Comparison of ENCODE assay signal across 1 cellular context in the genomic region with DNA sequence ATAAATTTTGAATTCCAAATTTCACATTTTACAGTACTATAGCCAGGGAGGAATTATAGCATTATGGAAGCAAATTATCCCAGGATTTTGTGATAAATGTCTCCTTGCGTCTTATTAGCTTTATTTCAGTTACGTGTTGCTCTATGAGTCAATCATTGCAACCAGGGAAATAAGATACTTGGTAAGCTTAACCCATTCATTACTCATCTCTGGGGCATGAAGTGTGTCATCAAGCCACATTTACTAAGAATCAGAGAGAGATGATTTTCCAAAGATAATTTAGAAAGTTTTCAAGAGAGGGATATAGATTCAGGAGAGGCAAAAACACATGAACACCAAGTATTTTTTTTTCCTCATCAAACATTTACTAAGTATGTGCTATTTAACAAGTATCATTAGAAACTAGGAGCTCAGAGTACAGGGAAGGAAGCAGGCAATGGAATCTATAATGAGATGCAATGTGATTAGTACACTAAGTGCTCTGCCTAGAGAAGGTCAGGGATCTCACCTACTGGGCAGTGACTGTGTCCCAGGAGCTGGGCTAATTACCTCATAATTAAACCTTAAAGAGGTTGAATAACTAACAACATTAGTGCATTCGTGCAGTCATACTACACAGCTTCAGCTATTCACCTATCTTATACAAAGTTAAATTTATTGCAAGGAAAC.
TF ChIP-seq lines count a peak whose summit lies in the region.

No MANE protein-coding gene starts in this region.

TF ChIP-seq in HCT116, 20 proteins besides CTCF, POLR2A, EP300 and RAD21 (continued from another document):
- TF ChIP-seq, protein P1, sequence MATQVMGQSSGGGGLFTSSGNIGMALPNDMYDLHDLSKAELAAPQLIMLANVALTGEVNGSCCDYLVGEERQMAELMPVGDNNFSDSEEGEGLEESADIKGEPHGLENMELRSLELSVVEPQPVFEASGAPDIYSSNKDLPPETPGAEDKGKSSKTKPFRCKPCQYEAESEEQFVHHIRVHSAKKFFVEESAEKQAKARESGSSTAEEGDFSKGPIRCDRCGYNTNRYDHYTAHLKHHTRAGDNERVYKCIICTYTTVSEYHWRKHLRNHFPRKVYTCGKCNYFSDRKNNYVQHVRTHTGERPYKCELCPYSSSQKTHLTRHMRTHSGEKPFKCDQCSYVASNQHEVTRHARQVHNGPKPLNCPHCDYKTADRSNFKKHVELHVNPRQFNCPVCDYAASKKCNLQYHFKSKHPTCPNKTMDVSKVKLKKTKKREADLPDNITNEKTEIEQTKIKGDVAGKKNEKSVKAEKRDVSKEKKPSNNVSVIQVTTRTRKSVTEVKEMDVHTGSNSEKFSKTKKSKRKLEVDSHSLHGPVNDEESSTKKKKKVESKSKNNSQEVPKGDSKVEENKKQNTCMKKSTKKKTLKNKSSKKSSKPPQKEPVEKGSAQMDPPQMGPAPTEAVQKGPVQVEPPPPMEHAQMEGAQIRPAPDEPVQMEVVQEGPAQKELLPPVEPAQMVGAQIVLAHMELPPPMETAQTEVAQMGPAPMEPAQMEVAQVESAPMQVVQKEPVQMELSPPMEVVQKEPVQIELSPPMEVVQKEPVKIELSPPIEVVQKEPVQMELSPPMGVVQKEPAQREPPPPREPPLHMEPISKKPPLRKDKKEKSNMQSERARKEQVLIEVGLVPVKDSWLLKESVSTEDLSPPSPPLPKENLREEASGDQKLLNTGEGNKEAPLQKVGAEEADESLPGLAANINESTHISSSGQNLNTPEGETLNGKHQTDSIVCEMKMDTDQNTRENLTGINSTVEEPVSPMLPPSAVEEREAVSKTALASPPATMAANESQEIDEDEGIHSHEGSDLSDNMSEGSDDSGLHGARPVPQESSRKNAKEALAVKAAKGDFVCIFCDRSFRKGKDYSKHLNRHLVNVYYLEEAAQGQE (IDR thresholded peaks at IDR 0.05; ENCODE audit: low read depth), result no peak
- TF ChIP-seq ELF1 (IDR thresholded peaks at IDR 0.05; ENCODE audit: borderline replicate concordance, low read depth) (no peak), POLR2AphosphoS5 (IDR thresholded peaks at IDR 0.05; ENCODE audit: low read depth, low read length) (no peak), EZH2phosphoT487 (IDR thresholded peaks at IDR 0.05; ENCODE audit: borderline replicate concordance) (no peak), CEBPB (IDR thresholded peaks at IDR 0.05; ENCODE audit: low read depth) (peak; percentile 62; the same call in 1 of the 2 replicates), FOSL1 (IDR thresholded peaks at IDR 0.05; ENCODE audit: low read depth) (peak; percentile 80), JUND (IDR thresholded peaks at IDR 0.05) (peak; percentile 76), SP1 (IDR thresholded peaks at IDR 0.05; ENCODE audit: low read depth) (peak; percentile 51)
- TF ChIP-seq, protein P2, sequence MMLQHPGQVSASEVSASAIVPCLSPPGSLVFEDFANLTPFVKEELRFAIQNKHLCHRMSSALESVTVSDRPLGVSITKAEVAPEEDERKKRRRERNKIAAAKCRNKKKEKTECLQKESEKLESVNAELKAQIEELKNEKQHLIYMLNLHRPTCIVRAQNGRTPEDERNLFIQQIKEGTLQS (IDR thresholded peaks at IDR 0.05), result no peak
